In genomic region chr6:36979343-36979742, GRCh38 we compare ENCODE assay signal across 8 cellular contexts. TPM values are rescaled to one million over a fixed set of nuclear protein-coding genes. Genes with fewer than 3 reads are reported as not detected.
A peak's percentile ranks its signal among the peaks of the same experiment; 100 is the strongest.
DNase-seq lines count a peak whose midpoint lies in the region; ATAC-seq and TF ChIP-seq lines count a peak whose summit lies in the region.

No MANE protein-coding gene starts in this region.

- intact Hi-C loops in ovary (cut with DNase I): loop anchor here in 1 of 4 donors (2.0 kb wide), 1 partner anchor 91 kb away; no protein-coding TSS in a partner anchor

- H3K36me3 ChIP-seq in fibroblast of lung (ENCODE audit: control insufficient read depth, insufficient read depth, low read length) (peaks cover 29% of the 10 kb centered on the region), ovary (no peaks in the 10 kb centered on the region)

- H3K27me3 Mint-ChIP-seq in T-helper 1 cell treated with Interleukin-12 subunit alpha and Interleukin-12 subunit beta and Interleukin-4 antibody, amounts not matched to agents 30 μg/mL and 1 μg/mL, for 36 hours (ENCODE audit: low read depth): no peaks in the 10 kb centered on the region

- peaks cover 3% of the 10 kb centered on the region for H4K20me1 ChIP-seq in fibroblast of lung (ENCODE audit: control insufficient read depth, extremely low read depth, insufficient read depth, low read length)

- no peaks in the 10 kb centered on the region for H3K9me3 Mint-ChIP-seq in T-helper 1 cell treated with Interleukin-12 subunit alpha and Interleukin-12 subunit beta and Interleukin-4 antibody, amounts not matched to agents 30 μg/mL and 1 μg/mL, for 36 hours

- peaks cover 65% of the 10 kb centered on the region for H3K79me2 ChIP-seq in fibroblast of lung (ENCODE audit: control insufficient read depth, insufficient read depth, low read length)

- H3K9ac ChIP-seq in fibroblast of lung (ENCODE audit: insufficient read depth, low read length): no peak overlapping the region

- H3K9me3 ChIP-seq in fibroblast of lung (ENCODE audit: control insufficient read depth, insufficient read depth, low read depth, low read length) (no peaks in the 10 kb centered on the region), ovary (no peaks in the 10 kb centered on the region)

- H3K4me1 ChIP-seq in fibroblast of lung (ENCODE audit: control insufficient read depth, extremely low read depth, insufficient read depth, low read length): peaks cover 7% of the 10 kb centered on the region
- peaks cover 6% of the 10 kb centered on the region for H3K4me1 ChIP-seq in ovary (ENCODE audit: insufficient read depth)

- H2AFZ ChIP-seq in fibroblast of lung (ENCODE audit: low read length): no peak overlapping the region

- peak overlapping the region; percentile 37 for H3K27ac Mint-ChIP-seq in T-helper 1 cell treated with Interleukin-12 subunit alpha and Interleukin-12 subunit beta and Interleukin-4 antibody, amounts not matched to agents 30 μg/mL and 1 μg/mL, for 36 hours

- H3K4me2 ChIP-seq in fibroblast of lung (ENCODE audit: extremely low read depth, insufficient read depth, low read length): no peak overlapping the region

- TF ChIP-seq CTCF in fibroblast of lung (conservative IDR thresholded peaks at IDR 0.05 in 1 of 2, IDR thresholded peaks at IDR 0.05 in 1 of 2; ENCODE audit: low read depth in 1 of 2, low read length in 2 of 2): peak; percentile 74 to 81
- peak; percentile 33 to 88 (median 59) for TF ChIP-seq CTCF in ovary (IDR thresholded peaks at IDR 0.05)

- peaks cover 37% of the 10 kb centered on the region for H3K36me3 Mint-ChIP-seq in T-helper 1 cell treated with Interleukin-12 subunit alpha and Interleukin-12 subunit beta and Interleukin-4 antibody, amounts not matched to agents 30 μg/mL and 1 μg/mL, for 36 hours (ENCODE audit: low read depth)

- H3K4me3 ChIP-seq in fibroblast of lung (replicated peaks in 1 of 4; ENCODE audit: control extremely low read depth in 1 of 4, insufficient read depth in 1 of 4, low read depth in 3 of 4, low read length in 4 of 4) (no peak overlapping the region), ovary (no peak overlapping the region)

- no peak for TF ChIP-seq EP300 in ovary (IDR thresholded peaks at IDR 0.05)

- peak; percentile 25 for DNase-seq in stimulated activated CD4-positive, alpha-beta T cell treated with anti-CD3 and anti-CD28 coated beads, Interleukin-4, amount 100 ng/mL, for 1 hour
- DNase-seq in stimulated activated CD4-positive, alpha-beta T cell treated with anti-CD3 and anti-CD28 coated beads, Interleukin-1b, Interleukin-23, amount 100 ng/mL, for 48 hours: no peak
- DNase-seq in fibroblast of lung (ENCODE audit: low read depth in 2 of 2) (peak; percentile 28 to 58), ovary (peak; percentile 66 to 79 (median 72))

- H3K27ac ChIP-seq in fibroblast of lung (ENCODE audit: insufficient read depth, low read length) (no peak overlapping the region), ovary (no peak overlapping the region)

- WGBS in ovary, 3 donors: 9 to 20% (median 12%) methylated on average over 4 of the region's 4 CpGs

- peaks cover 18% of the 10 kb centered on the region for H3K4me1 Mint-ChIP-seq in T-helper 1 cell treated with Interleukin-12 subunit alpha and Interleukin-12 subunit beta and Interleukin-4 antibody, amounts not matched to agents 30 μg/mL and 1 μg/mL, for 36 hours (ENCODE audit: low read depth)

- no peaks in the 10 kb centered on the region for H3K27me3 ChIP-seq in fibroblast of lung (ENCODE audit: control insufficient read depth, insufficient read depth, low read length)
- H3K27me3 ChIP-seq in ovary: no peaks in the 10 kb centered on the region

- no peak for ATAC-seq in GM21526 (IDR thresholded peaks at IDR 0.05; ENCODE audit: low FRiP score, unreplicated experiment)
- no peak for ATAC-seq in GM18505 (IDR thresholded peaks at IDR 0.05; ENCODE audit: unreplicated experiment)
- ATAC-seq in HG03378 (IDR thresholded peaks at IDR 0.05; ENCODE audit: unreplicated experiment): no peak

- no peak overlapping the region for H3K4me3 Mint-ChIP-seq in T-helper 1 cell treated with Interleukin-12 subunit alpha and Interleukin-12 subunit beta and Interleukin-4 antibody, amounts not matched to agents 30 μg/mL and 1 μg/mL, for 36 hours

- TF ChIP-seq POLR2A in ovary (IDR thresholded peaks at IDR 0.05): no peak
- no peak for TF ChIP-seq POLR2A in GM18505 (IDR thresholded peaks at IDR 0.05; ENCODE audit: borderline replicate concordance, extremely low read depth, insufficient read depth, insufficient read length)

RNA-seq across cellular contexts. Expression of gene MTCH1, which starts 6.7 kb away (rescaled TPM):
- total RNA-seq in fibroblast of lung: 166 and 222 TPM in 2 replicates
- polyA plus RNA-seq in fibroblast of lung: 131 and 153 TPM in 2 replicates
- 196 and 242 TPM in 2 replicates for polyA plus RNA-seq in fibroblast of lung (2012)
- 262 and 308 TPM in 2 replicates for polyA minus RNA-seq in fibroblast of lung (ENCODE audit: low replicate concordance)
- total RNA-seq in ovary: 100 to 1,000 TPM; 127 to 223 (median 186) TPM
- polyA plus RNA-seq in ovary: 100 to 1,000 TPM; 114 to 164 TPM

RNA-seq across cellular contexts. Expression of gene PI16, which starts 24.8 kb away (rescaled TPM):
- total RNA-seq in fibroblast of lung: 0.26 TPM in 1 of 2 replicates, not detected in the other
- polyA plus RNA-seq in fibroblast of lung: 0.09 and 0.67 TPM in 2 replicates
- 0.14 and 1.4 TPM in 2 replicates for polyA plus RNA-seq in fibroblast of lung (2012)
- not detected in 2 replicates for polyA minus RNA-seq in fibroblast of lung (ENCODE audit: low replicate concordance)
- 1 to 10 TPM in 4 of 7 donors, under 1 TPM in 2, not detected in 1; 0.12 to 3.4 (median 2.1) TPM for total RNA-seq in ovary
- polyA plus RNA-seq in ovary: 10 to 100 TPM in 1 of 2 donors, 1 to 10 TPM in 1; 7.7 to 43.1 TPM

RNA-seq across cellular contexts. Expression of gene FGD2, which starts 26.1 kb away (rescaled TPM):
- not detected in 2 replicates for total RNA-seq in fibroblast of lung
- polyA plus RNA-seq in fibroblast of lung: not detected in 2 replicates
- not detected in 2 replicates for polyA plus RNA-seq in fibroblast of lung (2012)
- polyA minus RNA-seq in fibroblast of lung (ENCODE audit: low replicate concordance): not detected in 2 replicates
- 10 to 100 TPM in 3 of 7 donors, 1 to 10 TPM in 4; 3.4 to 13.6 (median 5.2) TPM for total RNA-seq in ovary
- 1 to 10 TPM; 2.3 to 4.0 TPM for polyA plus RNA-seq in ovary
